16 cellular contexts compared by ENCODE assay signal in the genomic region with DNA sequence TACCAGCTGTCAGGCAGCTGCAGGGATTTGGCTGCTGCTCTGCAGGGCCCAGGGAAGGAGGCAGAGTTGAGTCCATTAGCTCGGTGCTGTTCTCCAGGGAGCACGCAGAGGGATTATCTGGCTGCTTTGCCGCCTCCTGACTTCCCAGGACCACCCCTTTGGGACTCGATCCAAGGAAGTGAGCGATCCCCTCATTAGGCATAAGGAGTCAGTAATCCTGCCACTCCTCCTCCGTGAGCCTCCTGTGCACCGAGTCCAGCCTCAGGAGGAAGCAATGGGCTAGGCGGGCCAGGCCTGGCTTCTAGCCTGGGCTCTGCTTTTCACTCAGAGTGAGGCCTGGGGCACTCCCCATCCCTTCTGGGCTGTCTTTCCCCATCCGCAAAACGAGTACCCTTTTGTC.
DNase-seq lines count a peak whose midpoint lies in the region; ATAC-seq and TF ChIP-seq lines count a peak whose summit lies in the region.
"Had no signal": no experiment of that assay in that cellular context is flagged by ENCODE, and none has a peak within 500 bp of the region (broad histone marks: within the 10 kb centered on the region; RNA-seq: fewer than 3 reads in every experiment).

No MANE protein-coding gene starts in this region.

- no peaks in the 10 kb centered on the region for H3K36me3 Mint-ChIP-seq in activated naive CD4-positive, alpha-beta T cell treated with anti-CD3 and anti-CD28 coated beads, Interleukin-2, amount 50 U/mL, for 72 hours
- H3K36me3 Mint-ChIP-seq: memory B cell had no signal

- BruUV-seq in PC-3 (replicated peaks; lab: Mats Ljungman, UMichigan), result no TSS peak

- no peaks in the 10 kb centered on the region for H3K79me2 ChIP-seq in PC-3 (ENCODE audit: low read length)
- H3K79me2 ChIP-seq: parathyroid adenoma had no signal

- H4K20me1 ChIP-seq in PC-3 (ENCODE audit: low read length), result no peaks in the 10 kb centered on the region

- no peak overlapping the region for H3K27ac ChIP-seq in PC-3 (ENCODE audit: low read length)
- H3K27ac ChIP-seq: parathyroid adenoma, RWPE1 had no signal

- H3F3A ChIP-seq in PC-3 (ENCODE audit: low read length, unreplicated experiment), result no peaks in the 10 kb centered on the region

- no peak overlapping the region for H3K27ac Mint-ChIP-seq in activated naive CD4-positive, alpha-beta T cell treated with anti-CD3 and anti-CD28 coated beads, Interleukin-2, amount 50 U/mL, for 72 hours
- H3K27ac Mint-ChIP-seq: activated CD8-positive, alpha-beta T cell treated with anti-CD3 and anti-CD28 coated beads for 36 hours; memory B cell had no signal

- POLR2A ChIA-PET in PC-3 (lab: Charles Lee; ENCODE audit: unreplicated experiment), result interaction anchor here (0.6 kb wide), 1 partner anchor 163 kb away, joined by 3 read pairs; no protein-coding TSS in a partner anchor

- no peaks in the 10 kb centered on the region for H3K27me3 ChIP-seq in PC-3 (ENCODE audit: low read length)

- DNase-seq in COLO668 (lab: John Stamatoyannopoulos, UW; ENCODE audit: unreplicated experiment) (peak; percentile 47), NCI-H1092 treated with DMSO at 0.1 percent for 48 hours (lab: John Stamatoyannopoulos, UW) (peak; percentile 59), PC-3 (peak; percentile 40), mesenteric fat pad (ENCODE audit: low spot score) (peak; percentile 89), SKM-1 (lab: John Stamatoyannopoulos, UW; ENCODE audit: unreplicated experiment) (no peak), NK-92 (lab: John Stamatoyannopoulos, UW; ENCODE audit: unreplicated experiment) (no peak)
- no peak for DNase-seq in activated naive CD4-positive, alpha-beta T cell treated with anti-CD3 and anti-CD28 coated beads, Interleukin-2, amount 50 U/mL, for 72 hours (ENCODE audit: low spot score in 2 of 2)
- DNase-seq: activated CD8-positive, alpha-beta T cell treated with anti-CD3 and anti-CD28 coated beads for 36 hours; activated gamma-delta T cell treated with Interleukin-2 at 50 U/mL for 16 hours; AML-193; GDM1; stimulated activated CD4-positive, alpha-beta T cell treated with anti-CD3 and anti-CD28 coated beads, Interleukin-2, amount 100 ng/mL, for 24 hours had no signal

- H3K9me2 ChIP-seq in PC-3 (replicated peaks; ENCODE audit: low read length), result no peaks in the 10 kb centered on the region

- H3K4me1 ChIP-seq in PC-3 (ENCODE audit: insufficient read depth, low read length), result peaks cover 18% of the 10 kb centered on the region

- H3K9me3 Mint-ChIP-seq in activated naive CD4-positive, alpha-beta T cell treated with anti-CD3 and anti-CD28 coated beads, Interleukin-2, amount 50 U/mL, for 72 hours, result no peaks in the 10 kb centered on the region
- H3K9me3 Mint-ChIP-seq: activated CD8-positive, alpha-beta T cell treated with anti-CD3 and anti-CD28 coated beads for 36 hours; memory B cell had no signal

- no peaks in the 10 kb centered on the region for H3K36me3 ChIP-seq in PC-3 (ENCODE audit: low read depth, low read length)

- H3K4me2 ChIP-seq in PC-3 (ENCODE audit: low read length), result no peak overlapping the region

- no peak overlapping the region for H2AFZ ChIP-seq in PC-3 (ENCODE audit: low read length)
- H2AFZ ChIP-seq: parathyroid adenoma had no signal

- no peak overlapping the region for H3K9ac ChIP-seq in PC-3 (ENCODE audit: low read length)
- H3K9ac ChIP-seq: parathyroid adenoma had no signal

- no peak for ATAC-seq in PC-3
- ATAC-seq in GM18909 (IDR thresholded peaks at IDR 0.05; ENCODE audit: poor library complexity, unreplicated experiment), result no peak
- ATAC-seq in activated naive CD4-positive, alpha-beta T cell treated with anti-CD3 and anti-CD28 coated beads, Interleukin-2, amount 50 U/mL, for 72 hours, result no peak
- ATAC-seq: activated CD8-positive, alpha-beta T cell treated with anti-CD3 and anti-CD28 coated beads for 36 hours had no signal

- intact Hi-C loops in PC-3 (cut with micrococcal nuclease), result loop anchor here (10.0 kb wide), 1 partner anchor 1743 kb away; no protein-coding TSS in a partner anchor

- H3K9me3 ChIP-seq in PC-3 (ENCODE audit: low read length), result no peaks in the 10 kb centered on the region

- no peak overlapping the region for H3K4me3 ChIP-seq in PC-3 (ENCODE audit: low read length)

- TF ChIP-seq CTCF in PC-3 (conservative IDR thresholded peaks at IDR 0.05; ENCODE audit: low read depth, low read length), result no peak

- CTCF ChIA-PET in PC-3 (lab: Charles Lee), result no interaction called here

Comparison
In these comparisons a context has a peak if more than half of its experiments do, and no peak if none do; other contexts are left out.
1. DNase-seq: peak in COLO668 (single experiment), NCI-H1092 treated with DMSO at 0.1 percent for 48 hours (single experiment), PC-3 (single experiment) and mesenteric fat pad (single experiment); none in activated naive CD4-positive, alpha-beta T cell treated with anti-CD3 and anti-CD28 coated beads, Interleukin-2, amount 50 U/mL, for 72 hours (0 of 2), SKM-1 (single experiment) and NK-92 (single experiment).